ENCODE assay signal across 9 cellular contexts in genomic region chr7:74183653-74184450, GRCh38. TPM values are rescaled to one million over a fixed set of nuclear protein-coding genes. Genes with fewer than 3 reads are reported as not detected.
DNase-seq lines count a peak whose midpoint lies in the region; ATAC-seq, FAIRE-seq and TF ChIP-seq lines count a peak whose summit lies in the region.
"Had no signal": no experiment of that assay in that cellular context is flagged by ENCODE, and none has a peak within 500 bp of the region (broad histone marks: within the 10 kb centered on the region; RNA-seq: fewer than 3 reads in every experiment).

No MANE protein-coding gene starts in this region.

- peaks cover 39% of the 10 kb centered on the region for H3K4me1 ChIP-seq in hepatocyte (ENCODE audit: insufficient read depth)

- peak; percentile 64 for FAIRE-seq in GM12891 (lab: Jason Lieb, UNC)

- POLR2A ChIA-PET in activated CD4-positive, alpha-beta T cell treated with anti-CD3 and anti-CD28 coated beads, Interleukin-2, amount 10 ng/mL, durations not matched to agents 7 days and 5 days (lab: Charles Lee) = no interaction called here

- H3K9me3 ChIP-seq in hepatocyte (ENCODE audit: low read depth) = no peaks in the 10 kb centered on the region

- H3K27me3 Mint-ChIP-seq in activated CD4-positive, alpha-beta T cell treated with anti-CD3 and anti-CD28 coated beads, Interleukin-2, amount 10 ng/mL, durations not matched to agents 7 days and 5 days = no peaks in the 10 kb centered on the region

- no peaks in the 10 kb centered on the region for H3K9me2 ChIP-seq in hepatocyte (replicated peaks; ENCODE audit: insufficient read depth)

- H3K27ac ChIP-seq in hepatocyte = no peak overlapping the region

- no peaks in the 10 kb centered on the region for H3K27me3 ChIP-seq in hepatocyte

- peaks cover 29% of the 10 kb centered on the region for H3K36me3 Mint-ChIP-seq in activated CD4-positive, alpha-beta T cell treated with anti-CD3 and anti-CD28 coated beads, Interleukin-2, amount 10 ng/mL, durations not matched to agents 7 days and 5 days (ENCODE audit: low read depth)

- no peak for DNase-seq in AG10803 (ENCODE audit: low read depth)
- no peak for DNase-seq in GM12891 (ENCODE audit: insufficient read length, low spot score)
- DNase-seq in activated CD4-positive, alpha-beta T cell treated with anti-CD3 and anti-CD28 coated beads, Interleukin-2, amount 10 ng/mL, durations not matched to agents 7 days and 5 days = no peak
- no peak for DNase-seq in hepatocyte (ENCODE audit: low spot score)
- DNase-seq in DMS79 (lab: John Stamatoyannopoulos, UW) = no peak
- DNase-seq in posterior vena cava (ENCODE audit: low spot score) = no peak
- DNase-seq: T-helper 9 cell had no signal

- TF ChIP-seq CTCF in AG10803 (conservative IDR thresholded peaks at IDR 0.05; ENCODE audit: low read length) (0 out of 2 replicates have a peak, but pooled peaks have one; percentile 13), hepatocyte (IDR thresholded peaks at IDR 0.05; ENCODE audit: poor library complexity) (peak; percentile 28)

- H3K79me2 ChIP-seq in hepatocyte = peaks cover 100% of the 10 kb centered on the region

- H3K4me2 ChIP-seq in hepatocyte = no peak overlapping the region

- H3K36me3 ChIP-seq in hepatocyte (replicated peaks; ENCODE audit: insufficient read depth, low read depth) = no peaks in the 10 kb centered on the region

- CTCF ChIA-PET in activated CD4-positive, alpha-beta T cell treated with anti-CD3 and anti-CD28 coated beads, Interleukin-2, amount 10 ng/mL, durations not matched to agents 7 days and 5 days (lab: Charles Lee) = interaction anchor here (0.6 to 2.1 kb wide), 7 partner anchors 9 to 866 kb away, joined by 3 to 12 read pairs (median 3); partner anchors contain the start of gene EIF4H

- no peak for ATAC-seq in GM19328 (IDR thresholded peaks at IDR 0.05; ENCODE audit: unreplicated experiment)
- no peak for ATAC-seq in GM18868 (IDR thresholded peaks at IDR 0.05; ENCODE audit: unreplicated experiment)

- H3K4me3 ChIP-seq in AG10803 (ENCODE audit: low read length) = no peak overlapping the region
- no peak overlapping the region for H3K4me3 ChIP-seq in hepatocyte

- H4K20me1 ChIP-seq in hepatocyte (ENCODE audit: insufficient read depth, poor library complexity, severe bottlenecking) = peaks cover 100% of the 10 kb centered on the region

- TF ChIP-seq POLR2A in GM12891 (IDR thresholded peaks at IDR 0.05; ENCODE audit: low read depth, low read length) = no peak

- H3K27ac Mint-ChIP-seq in activated CD4-positive, alpha-beta T cell treated with anti-CD3 and anti-CD28 coated beads, Interleukin-2, amount 10 ng/mL, durations not matched to agents 7 days and 5 days = peak overlapping the region; percentile 74

- no peaks in the 10 kb centered on the region for H3K9me3 Mint-ChIP-seq in activated CD4-positive, alpha-beta T cell treated with anti-CD3 and anti-CD28 coated beads, Interleukin-2, amount 10 ng/mL, durations not matched to agents 7 days and 5 days

- WGBS in hepatocyte (ENCODE audit: low lambda C conversion rate, missing lambda C conversion rate) = 86% methylated on average over 7 of the region's 7 CpGs

- no peak overlapping the region for H2AFZ ChIP-seq in hepatocyte

- peaks cover 58% of the 10 kb centered on the region for H3K4me1 Mint-ChIP-seq in activated CD4-positive, alpha-beta T cell treated with anti-CD3 and anti-CD28 coated beads, Interleukin-2, amount 10 ng/mL, durations not matched to agents 7 days and 5 days

- H3K4me3 Mint-ChIP-seq in activated CD4-positive, alpha-beta T cell treated with anti-CD3 and anti-CD28 coated beads, Interleukin-2, amount 10 ng/mL, durations not matched to agents 7 days and 5 days = no peak overlapping the region

- intact Hi-C loops in posterior vena cava (cut with DNase I) = loop anchor here in 1 of 2 donors (5.0 kb wide), 1 partner anchor 1643 kb away; no protein-coding TSS in a partner anchor

TF ChIP-seq in GM12891, 5 proteins besides CTCF, POLR2A, EP300 and RAD21:
- no peak for TF ChIP-seq TAF1 (IDR thresholded peaks at IDR 0.05; ENCODE audit: low read depth, low read length)
- TF ChIP-seq SPI1 (IDR thresholded peaks at IDR 0.05; ENCODE audit: low read depth, low read length) = no peak
- no peak for TF ChIP-seq POU2F2 (IDR thresholded peaks at IDR 0.05; ENCODE audit: low read depth, low read length)
- TF ChIP-seq POLR2AphosphoS5 (IDR thresholded peaks at IDR 0.05; ENCODE audit: low read depth, low read length) = no peak
- no peak for TF ChIP-seq PAX5 (IDR thresholded peaks at IDR 0.05; ENCODE audit: insufficient read depth, low read length, severe bottlenecking)

RNA-seq across cellular contexts. Expression of gene EIF4H, which starts 9.7 kb away (rescaled TPM):
- 285 TPM for polyA plus RNA-seq in GM12891 (2012; ENCODE audit: low read depth, missing spikeins)
- 100 to 1,000 TPM; 240 to 264 TPM for total RNA-seq in activated CD4-positive, alpha-beta T cell treated with anti-CD3 and anti-CD28 coated beads, Interleukin-2, amount 10 ng/mL, durations not matched to agents 7 days and 5 days
- total RNA-seq in hepatocyte (208 and 217 TPM in 2 replicates), posterior vena cava (100 to 1,000 TPM; 207 to 213 TPM)
- 178 and 179 TPM in 2 replicates for polyA plus RNA-seq in hepatocyte

RNA-seq across cellular contexts. Expression of gene LAT2, which starts 26.0 kb away (rescaled TPM):
- polyA plus RNA-seq in GM12891 (2012; ENCODE audit: low read depth, missing spikeins) = 152 TPM
- total RNA-seq in activated CD4-positive, alpha-beta T cell treated with anti-CD3 and anti-CD28 coated beads, Interleukin-2, amount 10 ng/mL, durations not matched to agents 7 days and 5 days = 1 to 10 TPM; 8.0 to 8.4 TPM
- total RNA-seq in hepatocyte = 0.43 and 0.72 TPM in 2 replicates
- polyA plus RNA-seq in hepatocyte = 0.66 and 1.2 TPM in 2 replicates
- total RNA-seq in posterior vena cava = 1 to 10 TPM; 8.2 to 8.3 TPM
